Comparison of ENCODE assay signal across 2 cellular contexts in genomic region chr20:62473717-62474584, GRCh38.
TF ChIP-seq lines count a peak whose summit lies in the region.

No MANE protein-coding gene starts in this region.

TF ChIP-seq in GM23338, 12 proteins besides CTCF, POLR2A, EP300 and RAD21:
- TF ChIP-seq ZNF462 (CRISPR knock-in tag; IDR thresholded peaks at IDR 0.05): no peak
- TF ChIP-seq EZH2phosphoT487 (IDR thresholded peaks at IDR 0.05; ENCODE audit: unreplicated experiment): no peak
TF ChIP-seq in GM23338: peak in this region for 0.

TF ChIP-seq in WTC11, 78 proteins besides CTCF, POLR2A, EP300 and RAD21 (continued from another document):
- TF ChIP-seq AR (CRISPR knock-in tag; IDR thresholded peaks at IDR 0.05) (no peak), ZNF396 (CRISPR knock-in tag; IDR thresholded peaks at IDR 0.05; ENCODE audit: borderline replicate concordance) (no peak), NFATC4 (CRISPR knock-in tag; IDR thresholded peaks at IDR 0.05) (no peak), ARID4B (CRISPR knock-in tag; IDR thresholded peaks at IDR 0.05; ENCODE audit: borderline replicate concordance) (no peak), SP1 (CRISPR knock-in tag; conservative IDR thresholded peaks at IDR 0.05) (no peak), TEAD1 (CRISPR knock-in tag; IDR thresholded peaks at IDR 0.05) (no peak), ELF4 (CRISPR knock-in tag; IDR thresholded peaks at IDR 0.05; ENCODE audit: low read depth) (no peak), ZNF423 (CRISPR knock-in tag; IDR thresholded peaks at IDR 0.05) (no peak), SOX15 (CRISPR knock-in tag; IDR thresholded peaks at IDR 0.05) (no peak), JAZF1 (CRISPR knock-in tag; IDR thresholded peaks at IDR 0.05) (no peak)
